Comparison of ENCODE assay signal across 20 cellular contexts in genomic region chr9:80320916-80321315, GRCh38.
DNase-seq lines count a peak whose midpoint lies in the region; TF ChIP-seq lines count a peak whose summit lies in the region.
"Had no signal": no experiment of that assay in that cellular context is flagged by ENCODE, and none has a peak within 500 bp of the region (broad histone marks: within the 10 kb centered on the region; RNA-seq: fewer than 3 reads in every experiment).

No MANE protein-coding gene starts in this region.

- TF ChIP-seq CTCF in progenitor cell of endocrine pancreas (IDR thresholded peaks at IDR 0.05; ENCODE audit: unreplicated experiment): no peak

- H3K27me3 Mint-ChIP-seq in progenitor cell of endocrine pancreas: no peaks in the 10 kb centered on the region

- H3K36me3 Mint-ChIP-seq in progenitor cell of endocrine pancreas (ENCODE audit: insufficient read depth): no peaks in the 10 kb centered on the region

- H3K4me3 Mint-ChIP-seq in progenitor cell of endocrine pancreas (ENCODE audit: low read depth): no peak overlapping the region

- no peak overlapping the region for H3K4me3 ChIP-seq in skeletal muscle cell (ENCODE audit: low read depth, low read length)
- H3K4me3 ChIP-seq: hepatocyte, skin epidermis had no signal

- H3K27ac Mint-ChIP-seq in progenitor cell of endocrine pancreas: no peak overlapping the region

- no peaks in the 10 kb centered on the region for H3K4me1 Mint-ChIP-seq in progenitor cell of endocrine pancreas (ENCODE audit: low read depth)

- no peaks in the 10 kb centered on the region for H3K9me3 Mint-ChIP-seq in progenitor cell of endocrine pancreas (ENCODE audit: low read depth)

- DNase-seq in HS-27A (ENCODE audit: low read depth) (peak; percentile 5), astrocyte of the hippocampus (ENCODE audit: low read depth, low spot score) (peak; percentile 47), hepatic stellate cell (ENCODE audit: low spot score) (peak; percentile 8), skeletal muscle cell (ENCODE audit: low read depth) (peak; percentile 24), mesenteric fat pad (ENCODE audit: low spot score) (no peak), HuH-7.5 (ENCODE audit: low spot score) (no peak), progenitor cell of endocrine pancreas (ENCODE audit: low spot score, unreplicated experiment) (no peak)
- DNase-seq in activated naive CD4-positive, alpha-beta T cell (lab: John Stamatoyannopoulos, UW): no peak
- DNase-seq: activated CD4-positive, alpha-beta T cell treated with anti-CD3 and anti-CD28 coated beads for 48 hours; activated gamma-delta T cell; AML-193; anterior cingulate cortex; Calu3; dermis blood vessel endothelial cell; GDM1; MV-4-11; NCI-H2029 treated with DMSO at 0.1 percent for 48 hours; NCI-H510A had no signal

Comparison
In these comparisons a context has a peak if more than half of its experiments do, and no peak if none do; other contexts are left out.
1. DNase-seq: peak in HS-27A (single experiment), astrocyte of the hippocampus (single experiment), hepatic stellate cell (single experiment) and skeletal muscle cell (single experiment); none in mesenteric fat pad (single experiment), activated naive CD4-positive, alpha-beta T cell (0 of 4), HuH-7.5 (single experiment) and progenitor cell of endocrine pancreas (single experiment).